21 cellular contexts compared by ENCODE assay signal in genomic region chr5:151958111-151958510, GRCh38. TPM values are rescaled to one million over a fixed set of nuclear protein-coding genes. Genes with fewer than 3 reads are reported as not detected.
DNase-seq lines count a peak whose midpoint lies in the region; ATAC-seq and TF ChIP-seq lines count a peak whose summit lies in the region.
"Had no signal": no experiment of that assay in that cellular context is flagged by ENCODE, and none has a peak within 500 bp of the region (broad histone marks: within the 10 kb centered on the region; RNA-seq: fewer than 3 reads in every experiment).

No MANE protein-coding gene starts in this region.

- no peak overlapping the region for H3K4me3 ChIP-seq in ectodermal cell (ENCODE audit: insufficient read depth, low read depth, low read length)
- no peak overlapping the region for H3K4me3 ChIP-seq in uterus

- no peak for TF ChIP-seq POLR2A in uterus (IDR thresholded peaks at IDR 0.05)

- peak overlapping the region; percentile 5 for H3K4me3 Mint-ChIP-seq in type B pancreatic cell
- H3K4me3 Mint-ChIP-seq: CD8-positive, alpha-beta memory T cell; HFFc6 had no signal

- H3K4me1 ChIP-seq in ectodermal cell (ENCODE audit: control insufficient read depth, insufficient read depth, low read length) (peaks cover 29% of the 10 kb centered on the region), uterus (no peaks in the 10 kb centered on the region)

- H3K4me1 Mint-ChIP-seq in type B pancreatic cell (ENCODE audit: unreplicated experiment), result peaks cover 10% of the 10 kb centered on the region

- peak; percentile 28 to 33 for DNase-seq in SHP77 (lab: John Stamatoyannopoulos, UW)
- no peak for DNase-seq in SHP77 treated with DMSO at 0.1 percent for 48 hours (lab: John Stamatoyannopoulos, UW)
- peak; percentile 14 to 57 for DNase-seq in NCI-H524 (lab: John Stamatoyannopoulos, UW)
- DNase-seq in type B pancreatic cell (ENCODE audit: extremely low spot score, unreplicated experiment), result no peak
- DNase-seq in uterus, result no peak
- DNase-seq in DMS114 treated with DMSO at 0.1 percent for 48 hours (lab: John Stamatoyannopoulos, UW; ENCODE audit: unreplicated experiment), result no peak
- DNase-seq: 8988T; CD8-positive, alpha-beta memory T cell; DMS79; HFFc6; NCI-H1417 treated with DMSO at 0.1 percent for 48 hours; NCI-H2029; NCI-H446; SK-N-SH had no signal

- no peak for ATAC-seq in HG03571 (IDR thresholded peaks at IDR 0.05; ENCODE audit: unreplicated experiment)
- ATAC-seq: Right ventricle myocardium inferior had no signal

- no peak for TF ChIP-seq CTCF in type B pancreatic cell (conservative IDR thresholded peaks at IDR 0.05)
- TF ChIP-seq CTCF in uterus (IDR thresholded peaks at IDR 0.05), result no peak

- H3K9me3 ChIP-seq in ectodermal cell (ENCODE audit: control insufficient read depth, low read length), result no peaks in the 10 kb centered on the region
- no peaks in the 10 kb centered on the region for H3K9me3 ChIP-seq in uterus
- H3K9me3 ChIP-seq: SK-N-SH had no signal

- peak overlapping the region; percentile 2 for H3K27ac ChIP-seq in ectodermal cell (ENCODE audit: insufficient read depth, low read depth, low read length, poor library complexity, severe bottlenecking)
- no peak overlapping the region for H3K27ac ChIP-seq in uterus

- no peaks in the 10 kb centered on the region for H3K36me3 Mint-ChIP-seq in type B pancreatic cell

- 51 to 55% methylated on average over 3 of the region's 3 CpGs for WGBS in ectodermal cell, 2 experiments

- peaks cover 4% of the 10 kb centered on the region for H3K27me3 Mint-ChIP-seq in type B pancreatic cell

- intact Hi-C loops in uterus (cut with DNase I; ENCODE audit: low total_unique reads), result no loop called here

- H3K9me3 Mint-ChIP-seq in type B pancreatic cell, result peaks cover 9% of the 10 kb centered on the region
- H3K9me3 Mint-ChIP-seq: CD8-positive, alpha-beta memory T cell; HFFc6 had no signal

- H3K27ac Mint-ChIP-seq in type B pancreatic cell, result no peak overlapping the region
- H3K27ac Mint-ChIP-seq: HFFc6 had no signal

- H3K27me3 ChIP-seq in ectodermal cell (ENCODE audit: control insufficient read depth, insufficient read depth, low read length, poor library complexity, severe bottlenecking) (no peaks in the 10 kb centered on the region), uterus (no peaks in the 10 kb centered on the region)

- H3K36me3 ChIP-seq in ectodermal cell (ENCODE audit: control insufficient read depth, insufficient read depth, low read length) (no peaks in the 10 kb centered on the region), uterus (no peaks in the 10 kb centered on the region)

RNA-seq across cellular contexts. Expression of gene GLRA1, which starts 33.5 kb away (rescaled TPM):
- 2.8 TPM for polyA plus RNA-seq in ectodermal cell (2013, experiment 1 of 4)
- polyA plus RNA-seq in ectodermal cell (2013, experiment 2 of 4), result 2.1 TPM
- 4.0 TPM for polyA plus RNA-seq in ectodermal cell (2013, experiment 3 of 4)
- polyA plus RNA-seq in ectodermal cell (2013, experiment 4 of 4), result 4.1 TPM
- 0.39 and 0.79 TPM in 2 replicates for total RNA-seq in type B pancreatic cell (ENCODE audit: low replicate concordance)
- total RNA-seq in uterus, result not detected
- total RNA-seq: CD8-positive, alpha-beta memory T cell; HFFc6; HT-29; M059J; OCI-LY7; Right ventricle myocardium inferior had no signal
- polyA plus RNA-seq: AG04450; CD8-positive, alpha-beta memory T cell; SK-N-SH had no signal

Comparison
In these comparisons a context has a peak if more than half of its experiments do, and no peak if none do; other contexts are left out.
1. DNase-seq: peak in SHP77 (2 of 2) and NCI-H524 (2 of 2); none in SHP77 treated with DMSO at 0.1 percent for 48 hours (single experiment), type B pancreatic cell (single experiment), uterus (0 of 2) and DMS114 treated with DMSO at 0.1 percent for 48 hours (single experiment).